In genomic region chr22:30541979-30542810, GRCh38 we compare ENCODE assay signal across 3 cellular contexts.
TF ChIP-seq lines count a peak whose summit lies in the region.

No MANE protein-coding gene starts in this region.

TF ChIP-seq in H1, 55 proteins besides CTCF, POLR2A, EP300 and RAD21 (continues in another document):
- TF ChIP-seq MAX (IDR thresholded peaks at IDR 0.05) (peak; percentile 23; the same call in 1 of the 2 replicates), ATF2 (IDR thresholded peaks at IDR 0.05; ENCODE audit: low read length) (no peak), JUND (IDR thresholded peaks at IDR 0.05; ENCODE audit: low read length) (no peak), FOSL1 (IDR thresholded peaks at IDR 0.05; ENCODE audit: insufficient read depth, low read depth, low read length) (no peak), BRCA1 (IDR thresholded peaks at IDR 0.05; ENCODE audit: low read depth, low read length) (no peak), GABPA (IDR thresholded peaks at IDR 0.05; ENCODE audit: borderline replicate concordance, insufficient read depth, low read length) (no peak), ZNF274 (IDR thresholded peaks at IDR 0.05; ENCODE audit: borderline replicate concordance, extremely low read depth, low read length) (no peak), SUZ12 (IDR thresholded peaks at IDR 0.05; ENCODE audit: low read length) (peak; percentile 38; the same call in 1 of the 2 replicates), USF2 (IDR thresholded peaks at IDR 0.05; ENCODE audit: low read length) (no peak), SAP30 (IDR thresholded peaks at IDR 0.05; ENCODE audit: insufficient read depth, insufficient replicate concordance, low read length) (no peak), CBX5 (IDR thresholded peaks at IDR 0.05; ENCODE audit: low read depth, low read length) (no peak), ASH2L (IDR thresholded peaks at IDR 0.05; ENCODE audit: low read length) (peak; percentile 23), KDM4A (IDR thresholded peaks at IDR 0.05; ENCODE audit: low read depth, low read length, severe bottlenecking) (no peak), TCF12 (IDR thresholded peaks at IDR 0.05; ENCODE audit: low read depth, low read length) (no peak), SP4 (IDR thresholded peaks at IDR 0.05; ENCODE audit: low read length) (no peak)

TF ChIP-seq in liver, 16 proteins besides CTCF, POLR2A, EP300 and RAD21:
- no peak for TF ChIP-seq ZBTB33 (IDR thresholded peaks at IDR 0.05)
- no peak for TF ChIP-seq TAF1 (conservative IDR thresholded peaks at IDR 0.05)
- TF ChIP-seq FOXA1 (IDR thresholded peaks at IDR 0.05), result no peak
- TF ChIP-seq RXRA (IDR thresholded peaks at IDR 0.05), result no peak
- TF ChIP-seq ATF3 (IDR thresholded peaks at IDR 0.05), result no peak
- no peak for TF ChIP-seq JUND (IDR thresholded peaks at IDR 0.05)
- TF ChIP-seq NR2F2 (IDR thresholded peaks at IDR 0.05), result no peak
- TF ChIP-seq EGR1 (IDR thresholded peaks at IDR 0.05; ENCODE audit: low read depth in 2 of 2), result no peak

TF ChIP-seq in SK-N-SH treated with all-trans-retinoic acid at 6 μM for 48 hours, 23 proteins besides CTCF, POLR2A, EP300 and RAD21:
- no peak for TF ChIP-seq CSRNP3 (CRISPR knock-in tag; IDR thresholded peaks at IDR 0.05)
- TF ChIP-seq ZFP30 (CRISPR knock-in tag; IDR thresholded peaks at IDR 0.05), result no peak
- no peak for TF ChIP-seq ZNF70 (CRISPR knock-in tag; IDR thresholded peaks at IDR 0.05)
- no peak for TF ChIP-seq TCF4 (CRISPR knock-in tag; IDR thresholded peaks at IDR 0.05; ENCODE audit: borderline replicate concordance)
- TF ChIP-seq TOX (CRISPR knock-in tag; IDR thresholded peaks at IDR 0.05; ENCODE audit: borderline replicate concordance), result no peak
- TF ChIP-seq POU6F1 (CRISPR knock-in tag; IDR thresholded peaks at IDR 0.05; ENCODE audit: borderline replicate concordance, low read depth), result no peak
- no peak for TF ChIP-seq ZNF8 (CRISPR knock-in tag; IDR thresholded peaks at IDR 0.05)
- no peak for TF ChIP-seq ZNF565 (CRISPR knock-in tag; conservative IDR thresholded peaks at IDR 0.05; ENCODE audit: low read depth)
- no peak for TF ChIP-seq CSDC2 (CRISPR knock-in tag; IDR thresholded peaks at IDR 0.05)
- no peak for TF ChIP-seq ESRRG (CRISPR knock-in tag; IDR thresholded peaks at IDR 0.05)
- no peak for TF ChIP-seq PATZ1 (CRISPR knock-in tag; IDR thresholded peaks at IDR 0.05; ENCODE audit: borderline replicate concordance)
- no peak for TF ChIP-seq ISL1 (CRISPR knock-in tag; IDR thresholded peaks at IDR 0.05)
- TF ChIP-seq OSR1 (CRISPR knock-in tag; IDR thresholded peaks at IDR 0.05), result no peak
- no peak for TF ChIP-seq SNAI2 (CRISPR knock-in tag; IDR thresholded peaks at IDR 0.05)
- TF ChIP-seq ARNTL (CRISPR knock-in tag; IDR thresholded peaks at IDR 0.05; ENCODE audit: borderline replicate concordance, low read depth), result no peak
- TF ChIP-seq PPARA (CRISPR knock-in tag; IDR thresholded peaks at IDR 0.05; ENCODE audit: borderline replicate concordance), result no peak
